ENCODE assay signal across 1 cellular context in genomic region chr18:9868857-9869712, GRCh38.
TF ChIP-seq lines count a peak whose summit lies in the region.

No MANE protein-coding gene starts in this region.

TF ChIP-seq in WTC11, 78 proteins besides CTCF, POLR2A, EP300 and RAD21 (continued from another document):
- TF ChIP-seq ATF3 (CRISPR knock-in tag; conservative IDR thresholded peaks at IDR 0.05) (no peak), NR3C1 (CRISPR knock-in tag; conservative IDR thresholded peaks at IDR 0.05; ENCODE audit: low read depth) (no peak), HMGXB4 (CRISPR knock-in tag; IDR thresholded peaks at IDR 0.05) (no peak), CREM (CRISPR knock-in tag; IDR thresholded peaks at IDR 0.05) (no peak), ZNF416 (CRISPR knock-in tag; IDR thresholded peaks at IDR 0.05) (no peak), GRHL2 (CRISPR knock-in tag; IDR thresholded peaks at IDR 0.05; ENCODE audit: insufficient replicate concordance, severe bottlenecking) (no peak)
